Comparison of ENCODE assay signal across 10 cellular contexts in genomic region chr2:194545978-194546377, GRCh38.
DNase-seq lines count a peak whose midpoint lies in the region; ATAC-seq, FAIRE-seq and TF ChIP-seq lines count a peak whose summit lies in the region.
"Had no signal": no experiment of that assay in that cellular context is flagged by ENCODE, and none has a peak within 500 bp of the region (broad histone marks: within the 10 kb centered on the region; RNA-seq: fewer than 3 reads in every experiment).

No MANE protein-coding gene starts in this region.

- DNase-seq in A172 (ENCODE audit: low spot score) (peak; percentile 18), HCEC 1CT (peak; percentile 2), PC-9 (no peak), frontal cortex (ENCODE audit: low spot score in 2 of 2) (no peak), NCI-H187 (lab: John Stamatoyannopoulos, UW) (no peak), NK-92 (lab: John Stamatoyannopoulos, UW; ENCODE audit: unreplicated experiment) (no peak), left ventricle myocardium superior (no peak)
- no peak for DNase-seq in activated CD4-positive, CD25-positive, alpha-beta regulatory T cell (lab: John Stamatoyannopoulos, UW)
- DNase-seq: left cardiac atrium, NCI-H1105 had no signal

- H3K4me3 ChIP-seq in PC-9: no peak overlapping the region

- no TSS peak for BruUV-seq in PC-9 (replicated peaks; lab: Mats Ljungman, UMichigan)

- no peak overlapping the region for H2AFZ ChIP-seq in PC-9

- intact Hi-C loops in PC-9 (cut with micrococcal nuclease; ENCODE audit: unreplicated experiment) (loop anchor here (1.0 to 5.0 kb wide), 2 partner anchors 321 to 772 kb away; no protein-coding TSS in a partner anchor), left ventricle myocardium superior (cut with micrococcal nuclease) (no loop called here)

- no peaks in the 10 kb centered on the region for H4K20me1 ChIP-seq in PC-9 (ENCODE audit: insufficient read depth)

- ATAC-seq in left ventricle myocardium superior: no peak
- ATAC-seq: left cardiac atrium had no signal

- peak; percentile 84 for FAIRE-seq in frontal cortex (lab: Jason Lieb, UNC)

- CTCF ChIA-PET in PC-9 (lab: Charles Lee): no interaction called here

- H3F3A ChIP-seq in PC-9 (ENCODE audit: insufficient read depth, low read depth): no peaks in the 10 kb centered on the region

- H3K4me2 ChIP-seq in PC-9: no peak overlapping the region

- no peaks in the 10 kb centered on the region for H3K27me3 ChIP-seq in PC-9 (ENCODE audit: insufficient read depth, low read depth)

- peak; percentile 38; the same call in 1 of the 2 replicates for TF ChIP-seq CTCF in PC-9 (conservative IDR thresholded peaks at IDR 0.05)

- no peaks in the 10 kb centered on the region for H3K9me3 ChIP-seq in PC-9 (ENCODE audit: insufficient read depth, low read depth)

- no peaks in the 10 kb centered on the region for H3K79me2 ChIP-seq in PC-9 (ENCODE audit: low read depth)

- no peaks in the 10 kb centered on the region for H3K36me3 ChIP-seq in PC-9 (ENCODE audit: low read depth)

- POLR2A ChIA-PET in PC-9 (lab: Charles Lee; ENCODE audit: unreplicated experiment): no interaction called here

- H3K27ac ChIP-seq in PC-9: no peak overlapping the region

- H3K4me1 ChIP-seq in PC-9 (replicated peaks; ENCODE audit: insufficient read depth): no peaks in the 10 kb centered on the region

- H3K9me2 ChIP-seq in PC-9 (ENCODE audit: insufficient read depth): no peaks in the 10 kb centered on the region

Comparison
In these comparisons a context has a peak if more than half of its experiments do, and no peak if none do; other contexts are left out.
1. DNase-seq: peak in A172 (single experiment) and HCEC 1CT (single experiment); none in PC-9 (0 of 2), frontal cortex (0 of 2), NCI-H187 (0 of 2), activated CD4-positive, CD25-positive, alpha-beta regulatory T cell (0 of 4), NK-92 (single experiment) and left ventricle myocardium superior (single experiment).